Comparison of ENCODE assay signal across 8 cellular contexts in the genomic region with DNA sequence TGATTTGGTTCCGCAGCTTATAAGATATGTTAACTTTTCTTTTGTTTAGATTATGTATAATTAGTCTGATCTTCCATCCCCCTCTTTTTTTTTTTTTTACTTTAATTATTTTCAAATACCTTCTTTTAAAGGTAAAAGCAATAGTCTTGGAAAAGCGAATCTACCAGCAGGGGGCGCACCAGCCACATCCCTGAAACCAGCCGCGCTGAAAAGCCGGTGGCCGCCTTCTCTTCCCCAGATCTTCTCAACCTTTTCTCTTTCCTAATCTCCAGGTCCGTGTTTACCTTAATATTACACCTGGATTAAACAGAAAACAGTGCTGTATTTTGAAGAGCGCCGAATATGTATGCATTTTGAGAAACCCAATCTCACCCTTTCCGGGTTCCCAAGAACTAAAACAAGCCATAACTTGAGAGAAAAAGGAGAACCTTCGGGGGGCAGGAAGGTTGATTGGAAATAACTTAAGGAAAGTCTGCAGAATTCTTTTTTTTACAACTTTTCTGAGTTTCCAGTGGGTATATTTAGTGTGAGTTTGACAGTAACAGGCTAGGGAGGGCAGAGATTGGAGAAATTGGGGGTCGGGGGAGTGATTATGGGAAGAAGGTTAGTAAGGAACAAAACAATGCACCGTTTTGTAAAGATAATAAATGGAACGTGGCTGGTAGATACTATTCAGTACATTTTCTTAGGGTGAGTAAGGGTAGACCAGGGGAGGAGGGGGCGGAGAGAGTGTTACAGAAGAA. TPM values are rescaled to one million over a fixed set of nuclear protein-coding genes. Genes with fewer than 3 reads are reported as not detected.
A peak's percentile ranks its signal among the peaks of the same experiment; 100 is the strongest.
DNase-seq lines count a peak whose midpoint lies in the region; ATAC-seq, FAIRE-seq and TF ChIP-seq lines count a peak whose summit lies in the region.

No MANE protein-coding gene starts in this region.

- peaks cover 19% of the 10 kb centered on the region for H3K36me3 ChIP-seq in HUES64 (ENCODE audit: insufficient read depth, low read length)
- no peaks in the 10 kb centered on the region for H3K36me3 ChIP-seq in pancreas

- H3K27me3 ChIP-seq in HUES64 (ENCODE audit: insufficient read depth, low read length): peaks cover under 1% of the 10 kb centered on the region
- peaks cover 18 to 95% (median 34%) of the 10 kb centered on the region in 4 donors for H3K27me3 ChIP-seq in pancreas

- peak overlapping the region; percentile 92 for H3K27ac ChIP-seq in HUES64 (ENCODE audit: low read depth, low read length)
- no peak overlapping the region for H3K27ac ChIP-seq in pancreas

- peaks cover 8% of the 10 kb centered on the region for H3K4me1 Mint-ChIP-seq in activated T-cell treated with anti-CD3 and anti-CD28 coated beads, Interleukin-2, amount 50 U/mL, for 4 hours (ENCODE audit: low read depth)

- TF ChIP-seq CTCF in fibroblast of villous mesenchyme (IDR thresholded peaks at IDR 0.05; ENCODE audit: insufficient read depth, low read depth, low read length): peak; percentile 63
- TF ChIP-seq CTCF in pancreas (IDR thresholded peaks at IDR 0.05): peak; percentile 65 to 85 (median 78)

- H3K9me3 ChIP-seq in HUES64 (ENCODE audit: insufficient read depth, low read depth, low read length): no peaks in the 10 kb centered on the region
- H3K9me3 ChIP-seq in pancreas: no peaks in the 10 kb centered on the region

- peaks cover 68% of the 10 kb centered on the region for H3K27me3 Mint-ChIP-seq in activated T-cell treated with anti-CD3 and anti-CD28 coated beads, Interleukin-2, amount 50 U/mL, for 4 hours (ENCODE audit: low read depth)

- 2% methylated on average over 14 of the region's 16 CpGs for WGBS in HUES64
- 5% methylated on average over 16 of the region's 16 CpGs for WGBS in pancreas, 2 donors

- H3K9me3 Mint-ChIP-seq in activated T-cell treated with anti-CD3 and anti-CD28 coated beads, Interleukin-2, amount 50 U/mL, for 4 hours: peaks cover 3% of the 10 kb centered on the region

- no peak overlapping the region for H3K4me3 Mint-ChIP-seq in activated T-cell treated with anti-CD3 and anti-CD28 coated beads, Interleukin-2, amount 50 U/mL, for 4 hours

- no peaks in the 10 kb centered on the region for H3K36me3 Mint-ChIP-seq in activated T-cell treated with anti-CD3 and anti-CD28 coated beads, Interleukin-2, amount 50 U/mL, for 4 hours (ENCODE audit: insufficient read depth)

- H3K9ac ChIP-seq in HUES64 (ENCODE audit: low read depth, low read length): peak overlapping the region; percentile 73

- H3K4me1 ChIP-seq in HUES64 (ENCODE audit: insufficient read depth, low read length) (peaks cover 50% of the 10 kb centered on the region), pancreas (peaks cover 0 to 4% (median 0%) of the 10 kb centered on the region in 3 donors)

- intact Hi-C loops in pancreas (cut with DNase I): loop anchor here (5.0 to 10.0 kb wide), 4 partner anchors 553 to 975 kb away; no protein-coding TSS in a partner anchor

- no peak for ATAC-seq in activated CD4-positive, CD25-positive, alpha-beta regulatory T cell treated with anti-CD3 and anti-CD28 coated beads, Interleukin-2, amount 50 U/mL, for 24 hours
- no peak for ATAC-seq in activated T-cell treated with anti-CD3 and anti-CD28 coated beads, Interleukin-2, amount 50 U/mL, for 4 hours
- peak in 3 of 4 donors; percentile 75 to 84 (median 76) for ATAC-seq in pancreas

- FAIRE-seq in pancreas (lab: Jason Lieb, UNC): no peak

- peak; percentile 21 for DNase-seq in activated CD4-positive, CD25-positive, alpha-beta regulatory T cell treated with anti-CD3 and anti-CD28 coated beads, Interleukin-2, amount 50 U/mL, for 16 hours (ENCODE audit: low read depth, low spot score)
- DNase-seq in NOMO-1 treated with dmso at 0.1 percent for 144 hours (lab: John Stamatoyannopoulos, UW; ENCODE audit: unreplicated experiment) (peak; percentile 31), fibroblast of villous mesenchyme (ENCODE audit: low read depth) (peak; percentile 58), pancreas (peak; percentile 40 to 94 (median 68)), inferior parietal cortex (ENCODE audit: extremely low spot score) (no peak)
- peak; percentile 38 for DNase-seq in activated T-cell treated with anti-CD3 and anti-CD28 coated beads, Interleukin-2, amount 50 U/mL, for 4 hours

- peak overlapping the region; percentile 95 for H3K4me3 ChIP-seq in HUES64 (ENCODE audit: low read length)
- H3K4me3 ChIP-seq in fibroblast of villous mesenchyme (ENCODE audit: low read depth, low read length): no peak overlapping the region
- no peak overlapping the region for H3K4me3 ChIP-seq in pancreas

RNA-seq across cellular contexts. Expression of a gene that starts 2.0 kb away (rescaled TPM):
- 174 TPM for polyA plus RNA-seq in HUES64 (2013, experiment 1 of 2)
- 191 TPM for polyA plus RNA-seq in HUES64 (2013, experiment 2 of 2)
- total RNA-seq in activated T-cell treated with anti-CD3 and anti-CD28 coated beads, Interleukin-2, amount 50 U/mL, for 4 hours: under 1 TPM in 1 of 3 donors, not detected in 2; 0.08 TPM
- total RNA-seq in fibroblast of villous mesenchyme (not detected in 2 replicates), pancreas (under 1 TPM in 3 of 6 donors, not detected in 3; 0.06 to 0.35 (median 0.09) TPM)
- under 1 TPM; 0.04 to 0.35 TPM for polyA plus RNA-seq in pancreas

Comparison
In these comparisons a context has a peak if more than half of its experiments do, and no peak if none do; other contexts are left out.
1. ATAC-seq: peak in pancreas (3 of 4); none in activated CD4-positive, CD25-positive, alpha-beta regulatory T cell treated with anti-CD3 and anti-CD28 coated beads, Interleukin-2, amount 50 U/mL, for 24 hours (0 of 2) and activated T-cell treated with anti-CD3 and anti-CD28 coated beads, Interleukin-2, amount 50 U/mL, for 4 hours (0 of 2).